In the genomic region with DNA sequence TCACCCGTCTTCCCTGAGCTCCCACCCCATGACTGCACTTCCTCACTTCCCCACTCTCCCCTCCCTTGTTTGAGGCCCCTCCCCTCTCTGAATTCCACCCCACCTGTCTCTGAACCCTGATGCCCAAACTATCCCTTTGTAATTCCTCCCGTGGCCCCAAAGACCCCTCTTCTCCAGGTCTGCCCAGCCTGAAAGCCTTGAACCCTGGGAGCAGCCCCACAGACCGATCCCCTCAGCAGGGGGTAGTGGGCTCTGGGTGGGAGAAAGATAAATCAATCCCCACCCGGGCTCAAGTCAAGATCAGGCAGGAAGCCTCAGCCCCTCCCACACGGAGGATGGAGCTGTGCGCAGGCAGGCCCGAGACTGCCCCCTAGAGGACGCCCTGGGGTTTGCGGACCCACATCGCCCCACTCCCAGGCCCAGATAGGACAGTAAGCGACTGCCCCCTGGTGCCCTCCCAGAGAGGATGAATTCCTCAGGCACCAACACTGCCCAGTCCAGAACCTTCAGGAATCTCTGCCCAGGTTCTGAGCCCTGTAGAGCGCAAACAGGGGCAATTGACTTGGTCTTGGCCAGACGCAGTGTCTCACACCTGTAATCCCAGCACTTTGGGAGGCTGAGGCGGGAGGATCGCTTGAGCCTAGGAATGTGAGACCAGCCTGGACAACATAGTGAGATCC, we compare ENCODE assay signal across 8 cellular contexts. TPM values are rescaled to one million over a fixed set of nuclear protein-coding genes. Genes with fewer than 3 reads are reported as not detected.
A peak's percentile ranks its signal among the peaks of the same experiment; 100 is the strongest.
DNase-seq lines count a peak whose midpoint lies in the region; ATAC-seq lines count a peak whose summit lies in the region.

No MANE protein-coding gene starts in this region.

- DNase-seq in AG08395 (ENCODE audit: low spot score) (peak; percentile 94), NCI-H460 (ENCODE audit: extremely low read depth, low read depth) (peak; percentile 94), kidney tubule cell (ENCODE audit: low spot score) (peak; percentile 93)
- DNase-seq in activated CD4-positive, CD25-positive, alpha-beta regulatory T cell treated with anti-CD3 and anti-CD28 coated beads, Interleukin-2, amount 50 U/mL, for 72 hours = peak; percentile 99
- peak; percentile 92 for DNase-seq in central memory CD4-positive, alpha-beta T cell
- peak; percentile 91 for DNase-seq in stimulated activated CD4-positive, alpha-beta T cell treated with anti-CD3 and anti-CD28 coated beads, Interleukin-2, amount 100 ng/mL, for 4 hours (ENCODE audit: low read depth)

- ATAC-seq in GM18909 (IDR thresholded peaks at IDR 0.05; ENCODE audit: poor library complexity, unreplicated experiment) = peak; percentile 44
- peak; percentile 45 for ATAC-seq in HG03439 (IDR thresholded peaks at IDR 0.05; ENCODE audit: unreplicated experiment)

RNA-seq across cellular contexts. Expression of a gene that starts 11.7 kb away (rescaled TPM):
- 24.9 and 26.3 TPM in 2 replicates for total RNA-seq in NCI-H460 (2014; rRNA removed; shearing (Covaris generic))
- polyA plus RNA-seq in NCI-H460 (2014; cell fraction: nucleus; rRNA removed) = 23.8 and 48.8 TPM in 2 replicates

RNA-seq across cellular contexts. Expression of a gene that starts 44.6 kb away (rescaled TPM):
- 151 and 167 TPM in 2 replicates for total RNA-seq in NCI-H460 (2014; rRNA removed; shearing (Covaris generic))
- polyA plus RNA-seq in NCI-H460 (2014; cell fraction: nucleus; rRNA removed) = 82.9 and 100 TPM in 2 replicates

Comparison
In these comparisons a context has a peak if more than half of its experiments do, and no peak if none do; other contexts are left out.
1. Peak in every context shown above with its lines: DNase-seq and ATAC-seq.